2 cellular contexts compared by ENCODE assay signal in genomic region chr2:28532399-28532798, GRCh38.
TF ChIP-seq lines count a peak whose summit lies in the region.

No MANE protein-coding gene starts in this region.

TF ChIP-seq in K562, 482 proteins besides CTCF, POLR2A, EP300 and RAD21:
- TF ChIP-seq ARNT (IDR thresholded peaks at IDR 0.05) (no peak), NCOA1 (IDR thresholded peaks at IDR 0.05; ENCODE audit: low read depth) (no peak), NELFE (IDR thresholded peaks at IDR 0.05; ENCODE audit: insufficient read depth, insufficient read length) (no peak), KLF16 (IDR thresholded peaks at IDR 0.05) (no peak), MTF1 (CRISPR knock-in tag; IDR thresholded peaks at IDR 0.05; ENCODE audit: borderline replicate concordance) (no peak), NONO (IDR thresholded peaks at IDR 0.05; ENCODE audit: low read depth in 2 of 2, low read length in 1 of 2) (no peak), POU5F1 (IDR thresholded peaks at IDR 0.05; ENCODE audit: borderline replicate concordance, low read depth, low read length, partially characterized antibody) (no peak), BRD9 (IDR thresholded peaks at IDR 0.05; ENCODE audit: low read depth, partially characterized antibody) (no peak), TAF9B (IDR thresholded peaks at IDR 0.05; ENCODE audit: partially characterized antibody) (no peak)

TF ChIP-seq in neural cell, 6 proteins besides CTCF, POLR2A, EP300 and RAD21:
- TF ChIP-seq TAF1 (IDR thresholded peaks at IDR 0.05; ENCODE audit: low read depth) (no peak), SMC3 (conservative IDR thresholded peaks at IDR 0.05; ENCODE audit: poor library complexity) (no peak), MXI1 (conservative IDR thresholded peaks at IDR 0.05; ENCODE audit: poor library complexity, severe bottlenecking) (no peak), POLR2AphosphoS5 (IDR thresholded peaks at IDR 0.05) (no peak), EZH2 (IDR thresholded peaks at IDR 0.05; ENCODE audit: borderline replicate concordance, insufficient read depth, low read length, poor library complexity, severe bottlenecking) (no peak)
- TF ChIP-seq, protein P1, sequence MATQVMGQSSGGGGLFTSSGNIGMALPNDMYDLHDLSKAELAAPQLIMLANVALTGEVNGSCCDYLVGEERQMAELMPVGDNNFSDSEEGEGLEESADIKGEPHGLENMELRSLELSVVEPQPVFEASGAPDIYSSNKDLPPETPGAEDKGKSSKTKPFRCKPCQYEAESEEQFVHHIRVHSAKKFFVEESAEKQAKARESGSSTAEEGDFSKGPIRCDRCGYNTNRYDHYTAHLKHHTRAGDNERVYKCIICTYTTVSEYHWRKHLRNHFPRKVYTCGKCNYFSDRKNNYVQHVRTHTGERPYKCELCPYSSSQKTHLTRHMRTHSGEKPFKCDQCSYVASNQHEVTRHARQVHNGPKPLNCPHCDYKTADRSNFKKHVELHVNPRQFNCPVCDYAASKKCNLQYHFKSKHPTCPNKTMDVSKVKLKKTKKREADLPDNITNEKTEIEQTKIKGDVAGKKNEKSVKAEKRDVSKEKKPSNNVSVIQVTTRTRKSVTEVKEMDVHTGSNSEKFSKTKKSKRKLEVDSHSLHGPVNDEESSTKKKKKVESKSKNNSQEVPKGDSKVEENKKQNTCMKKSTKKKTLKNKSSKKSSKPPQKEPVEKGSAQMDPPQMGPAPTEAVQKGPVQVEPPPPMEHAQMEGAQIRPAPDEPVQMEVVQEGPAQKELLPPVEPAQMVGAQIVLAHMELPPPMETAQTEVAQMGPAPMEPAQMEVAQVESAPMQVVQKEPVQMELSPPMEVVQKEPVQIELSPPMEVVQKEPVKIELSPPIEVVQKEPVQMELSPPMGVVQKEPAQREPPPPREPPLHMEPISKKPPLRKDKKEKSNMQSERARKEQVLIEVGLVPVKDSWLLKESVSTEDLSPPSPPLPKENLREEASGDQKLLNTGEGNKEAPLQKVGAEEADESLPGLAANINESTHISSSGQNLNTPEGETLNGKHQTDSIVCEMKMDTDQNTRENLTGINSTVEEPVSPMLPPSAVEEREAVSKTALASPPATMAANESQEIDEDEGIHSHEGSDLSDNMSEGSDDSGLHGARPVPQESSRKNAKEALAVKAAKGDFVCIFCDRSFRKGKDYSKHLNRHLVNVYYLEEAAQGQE (IDR thresholded peaks at IDR 0.05; ENCODE audit: borderline replicate concordance): no peak
TF ChIP-seq in neural cell: peak in this region for 0.
